In genomic region chr22:30250713-30251267, GRCh38 we compare ENCODE assay signal across 2 cellular contexts.
TF ChIP-seq lines count a peak whose summit lies in the region.

No MANE protein-coding gene starts in this region.

TF ChIP-seq in HCT116, 20 proteins besides CTCF, POLR2A, EP300 and RAD21:
- TF ChIP-seq ZNF274 (IDR thresholded peaks at IDR 0.05; ENCODE audit: low read depth, low read length) (no peak), POLR2AphosphoS5 (IDR thresholded peaks at IDR 0.05; ENCODE audit: low read depth, low read length) (peak; percentile 6)

TF ChIP-seq in HepG2, 621 proteins besides CTCF, POLR2A, EP300 and RAD21:
- TF ChIP-seq HNRNPLL (IDR thresholded peaks at IDR 0.05; ENCODE audit: low read depth, low read length, poor library complexity, severe bottlenecking) (peak; percentile 25), MTA3 (CRISPR knock-in tag; IDR thresholded peaks at IDR 0.05) (no peak), HIC2 (CRISPR knock-in tag; IDR thresholded peaks at IDR 0.05; ENCODE audit: low read depth) (peak; percentile 35; the same call in 1 of the 2 replicates), HNRNPL (IDR thresholded peaks at IDR 0.05; ENCODE audit: low read depth, low read length) (peak; percentile 84)
